In genomic region chr12:46550266-46550879, GRCh38 we compare ENCODE assay signal across 1 cellular context.
TF ChIP-seq lines count a peak whose summit lies in the region.

No MANE protein-coding gene starts in this region.

TF ChIP-seq in A549, 52 proteins besides CTCF, POLR2A, EP300 and RAD21 (continued from another document):
- TF ChIP-seq USF2 (IDR thresholded peaks at IDR 0.05), result no peak
- no peak for TF ChIP-seq PHF8 (IDR thresholded peaks at IDR 0.05; ENCODE audit: borderline replicate concordance, low read depth)
- no peak for TF ChIP-seq JUN (IDR thresholded peaks at IDR 0.05)
- no peak for TF ChIP-seq CBX2 (IDR thresholded peaks at IDR 0.05; ENCODE audit: borderline replicate concordance, low read depth)
- TF ChIP-seq MAFK (IDR thresholded peaks at IDR 0.05; ENCODE audit: partially characterized antibody), result no peak
- TF ChIP-seq NPAS2 (CRISPR knock-in tag; IDR thresholded peaks at IDR 0.05; ENCODE audit: borderline replicate concordance), result no peak
- no peak for TF ChIP-seq FOSL2 (IDR thresholded peaks at IDR 0.05)
- TF ChIP-seq FOSL2 (CRISPR knock-in tag; IDR thresholded peaks at IDR 0.05), result no peak
- TF ChIP-seq HEYL (CRISPR knock-in tag; IDR thresholded peaks at IDR 0.05), result no peak
- TF ChIP-seq CHD4 (IDR thresholded peaks at IDR 0.05; ENCODE audit: borderline replicate concordance), result no peak
- TF ChIP-seq MAX (IDR thresholded peaks at IDR 0.05), result no peak
- no peak for TF ChIP-seq CHD2 (IDR thresholded peaks at IDR 0.05; ENCODE audit: low read length, partially characterized antibody)
